In genomic region chr1:9181176-9181906, GRCh38 we compare ENCODE assay signal across 8 cellular contexts. TPM values are rescaled to one million over a fixed set of nuclear protein-coding genes. Genes with fewer than 3 reads are reported as not detected.
DNase-seq lines count a peak whose midpoint lies in the region; ATAC-seq and TF ChIP-seq lines count a peak whose summit lies in the region.

No MANE protein-coding gene starts in this region.

- TF ChIP-seq CTCF in GM10248 (IDR thresholded peaks at IDR 0.05; ENCODE audit: control extremely low read depth, extremely low read depth, low read depth, missing control alignments): peak; percentile 99
- peak; percentile 47 for TF ChIP-seq CTCF in HL-60 (IDR thresholded peaks at IDR 0.05; ENCODE audit: insufficient read depth, low read length)
- TF ChIP-seq CTCF in astrocyte of the spinal cord (IDR thresholded peaks at IDR 0.05; ENCODE audit: low read depth, low read length): peak; percentile 99

- H3K4me1 ChIP-seq in iPS-15b (ENCODE audit: control insufficient read depth, insufficient read depth, low read length): peaks cover 14% of the 10 kb centered on the region
- peaks cover 3 to 26% (median 15%) of the 10 kb centered on the region in 3 donors for H3K4me1 ChIP-seq in skeletal muscle tissue (ENCODE audit: control insufficient read depth in 3 of 3, insufficient read depth in 3 of 3, low read length in 3 of 3)

- DNase-seq in GM10248 (ENCODE audit: extremely low spot score): peak; percentile 84
- peak in 1 of 2 experiments; percentile 63 for DNase-seq in HL-60 (ENCODE audit: low read depth in 1 of 2, low spot score in 1 of 2)
- DNase-seq in T-helper 22 cell (ENCODE audit: low read depth): peak; percentile 15
- DNase-seq in astrocyte of the spinal cord (ENCODE audit: low read depth, low spot score): peak; percentile 66
- DNase-seq in globus pallidus (ENCODE audit: low spot score): no peak

- POLR2A ChIA-PET in GM10248 (lab: Yijun Ruan, JAX): interaction anchor here (0.6 kb wide), 1 partner anchor 227 kb away, joined by 4 read pairs; no protein-coding TSS in a partner anchor

- no peak for ATAC-seq in HG02884 (IDR thresholded peaks at IDR 0.05; ENCODE audit: unreplicated experiment)

- H3K27ac ChIP-seq in HL-60 (replicated peaks) (no peak overlapping the region), skeletal muscle tissue (ENCODE audit: low read depth, low read length) (peak overlapping the region; percentile 36)

- H3K27me3 ChIP-seq in HL-60 (ENCODE audit: insufficient read depth, poor library complexity, severe bottlenecking): peaks cover 15% of the 10 kb centered on the region
- peaks cover 13% of the 10 kb centered on the region for H3K27me3 ChIP-seq in iPS-15b (ENCODE audit: control insufficient read depth, insufficient read depth, low read length)
- H3K27me3 ChIP-seq in skeletal muscle tissue (ENCODE audit: control insufficient read depth in 3 of 3, insufficient read depth in 3 of 3, low read length in 3 of 3): peaks cover 0 to 19% (median 6%) of the 10 kb centered on the region in 3 donors

- H3K4me3 ChIP-seq in HL-60 (replicated peaks; ENCODE audit: insufficient read depth, low read length): no peak overlapping the region
- peak overlapping the region; percentile 62 for H3K4me3 ChIP-seq in astrocyte of the spinal cord (ENCODE audit: low read depth, low read length)
- H3K4me3 ChIP-seq in iPS-15b (ENCODE audit: low read depth, low read length): peak overlapping the region; percentile 76
- peak overlapping the region; percentile 65 to 85 (median 76) for H3K4me3 ChIP-seq in skeletal muscle tissue (ENCODE audit: low read length in 3 of 3)

- H3K36me3 ChIP-seq in iPS-15b (ENCODE audit: control insufficient read depth, insufficient read depth, low read length) (peaks cover 16% of the 10 kb centered on the region), skeletal muscle tissue (ENCODE audit: control insufficient read depth in 3 of 3, insufficient read depth in 3 of 3, low read length in 3 of 3) (no peaks in the 10 kb centered on the region)

- in situ Hi-C loops in astrocyte of the spinal cord (cut with HindIII; ENCODE audit: low sequenced_read_pairs): no loop called here

- H3K9ac ChIP-seq in iPS-15b (ENCODE audit: low read depth, low read length): peak overlapping the region; percentile 93
- H3K9ac ChIP-seq in skeletal muscle tissue (ENCODE audit: low read depth in 1 of 3, low read length in 3 of 3): peak overlapping the region in 2 of 3 donors; percentile 42 to 56

- H3K9me3 ChIP-seq in iPS-15b (ENCODE audit: control insufficient read depth, insufficient read depth, low read length) (no peaks in the 10 kb centered on the region), skeletal muscle tissue (ENCODE audit: control insufficient read depth in 3 of 3, low read length in 3 of 3) (no peaks in the 10 kb centered on the region)

- CTCF ChIA-PET in GM10248 (lab: Yijun Ruan, JAX): interaction anchor here (0.6 to 7.2 kb wide), 17 partner anchors 11 to 242 kb away, joined by 3 to 79 read pairs (median 8); partner anchors contain the start of gene H6PD

RNA-seq across cellular contexts. Expression of gene GPR157, which starts 52.4 kb away (rescaled TPM):
- total RNA-seq in skeletal muscle tissue: 2.6 TPM

RNA-seq across cellular contexts. Expression of gene H6PD, which starts 53.2 kb away (rescaled TPM):
- 24.5 TPM for total RNA-seq in skeletal muscle tissue

Comparison
In these comparisons a context has a peak if more than half of its experiments do, and no peak if none do; other contexts are left out.
1. CTCF ChIP-seq: peak in every context shown above with its lines; median percentile 99 in GM10248; 99 in astrocyte of the spinal cord; 47 in HL-60.